Comparison of ENCODE assay signal across 31 cellular contexts in the genomic region with DNA sequence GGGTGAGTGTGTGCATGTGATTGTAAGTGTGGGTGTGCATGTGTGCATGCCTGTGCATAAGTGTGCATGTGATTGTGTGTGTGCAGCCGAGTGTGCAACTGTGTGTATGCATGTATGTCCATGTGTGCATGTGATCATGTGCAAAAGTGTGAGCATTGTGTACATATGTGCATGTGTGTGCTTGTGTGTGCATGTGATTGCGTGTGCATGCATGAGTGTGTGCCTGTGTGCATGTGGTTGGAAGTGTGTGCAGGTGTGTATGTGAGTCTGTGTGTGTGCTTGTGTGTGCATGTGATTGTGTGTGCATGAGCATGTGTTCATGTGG. TPM values are rescaled to one million over a fixed set of nuclear protein-coding genes. Genes with fewer than 3 reads are reported as not detected.
DNase-seq lines count a peak whose midpoint lies in the region; ATAC-seq, FAIRE-seq and TF ChIP-seq lines count a peak whose summit lies in the region.
"Had no signal": no experiment of that assay in that cellular context is flagged by ENCODE, and none has a peak within 500 bp of the region (broad histone marks: within the 10 kb centered on the region; RNA-seq: fewer than 3 reads in every experiment).

No MANE protein-coding gene starts in this region.

- TF ChIP-seq POLR2A in GM12878 (IDR thresholded peaks at IDR 0.05; ENCODE audit: low read depth, low read length): no peak

- peaks cover 3% of the 10 kb centered on the region for H3K4me1 Mint-ChIP-seq in osteocyte (ENCODE audit: unreplicated experiment)
- H3K4me1 Mint-ChIP-seq: CD14-positive monocyte had no signal

- H3K27ac ChIP-seq in GM12878 (ENCODE audit: control insufficient read depth, insufficient read depth) (no peak overlapping the region), osteoblast (ENCODE audit: low read depth, low read length) (no peak overlapping the region)
- H3K27ac ChIP-seq: esophagus muscularis mucosa, foreskin keratinocyte, heart right ventricle, lower lobe of right lung, ovary had no signal

- H3K4me3 ChIP-seq in GM12878 (no peak overlapping the region), osteoblast (ENCODE audit: insufficient read depth, low read length) (no peak overlapping the region)
- H3K4me3 ChIP-seq: esophagus muscularis mucosa, heart right ventricle, lower lobe of right lung, MG63, ovary had no signal

- H2AFZ ChIP-seq in GM12878 (ENCODE audit: control insufficient read depth, low read depth, low read length): no peak overlapping the region
- H2AFZ ChIP-seq in osteoblast (ENCODE audit: low read length): no peak overlapping the region

- no peak for FAIRE-seq in GM12878 (lab: Jason Lieb, UNC)
- FAIRE-seq: astrocyte, small intestine had no signal

- H3K4me1 ChIP-seq in GM12878 (ENCODE audit: control insufficient read depth, insufficient read depth, low read length) (no peaks in the 10 kb centered on the region), osteoblast (ENCODE audit: insufficient read depth, low read length) (peaks cover 5% of the 10 kb centered on the region)
- H3K4me1 ChIP-seq: foreskin keratinocyte had no signal

- no peaks in the 10 kb centered on the region for H3K79me2 ChIP-seq in GM12878 (ENCODE audit: control insufficient read depth, insufficient read depth, low read length)
- no peaks in the 10 kb centered on the region for H3K79me2 ChIP-seq in osteoblast (ENCODE audit: insufficient read depth, low read length)

- intact Hi-C loops in GM12878 (cut with micrococcal nuclease; ENCODE audit: unreplicated experiment): no loop called here

- SMC1A ChIA-PET in GM12878 (lab: Charles Lee; ENCODE audit: uncharacterized antibody, unreplicated experiment): no interaction called here

- POLR2A ChIA-PET in GM12878 (lab: Charles Lee): no interaction called here

- peaks cover 2% of the 10 kb centered on the region for H3K27me3 Mint-ChIP-seq in osteocyte (ENCODE audit: unreplicated experiment)

- TF ChIP-seq EP300 in GM12878 (IDR thresholded peaks at IDR 0.05; ENCODE audit: borderline replicate concordance in 1 of 2, control insufficient read depth in 1 of 2, low read depth in 2 of 2, low read length in 2 of 2): no peak

- TF ChIP-seq RAD21 in GM12878 (IDR thresholded peaks at IDR 0.05; ENCODE audit: insufficient read depth, low read depth, low read length): no peak

- H3K9me3 ChIP-seq in GM12878 (replicated peaks; ENCODE audit: control insufficient read depth, insufficient read depth, low read length) (no peaks in the 10 kb centered on the region), osteoblast (ENCODE audit: low read depth, low read length) (no peaks in the 10 kb centered on the region)
- H3K9me3 ChIP-seq: esophagus muscularis mucosa, heart right ventricle, lower lobe of right lung, MG63, ovary had no signal

- H3K9me3 Mint-ChIP-seq in osteocyte (ENCODE audit: unreplicated experiment): no peaks in the 10 kb centered on the region
- H3K9me3 Mint-ChIP-seq: activated T-cell treated with anti-CD3 and anti-CD28 coated beads, Interleukin-2, amount 50 U/mL, for 4 hours; natural killer cell; stimulated activated naive CD8-positive, alpha-beta T cell treated with anti-CD3 and anti-CD28 coated beads, Interleukin-15, amount 100 ng/mL, for 72 hours had no signal

- ATAC-seq in GM12878: no peak
- ATAC-seq: foreskin keratinocyte; heart right ventricle; lower lobe of right lung; stimulated activated naive CD8-positive, alpha-beta T cell treated with anti-CD3 and anti-CD28 coated beads, Interleukin-15, amount 100 ng/mL, for 72 hours had no signal

- CTCF ChIA-PET in GM12878 (lab: Yijun Ruan, JAX): interaction anchor here (1.0 to 1.1 kb wide), 3 partner anchors 106 to 125 kb away, joined by 3 to 4 read pairs (median 4); no protein-coding TSS in a partner anchor

- no peak overlapping the region for H3K4me2 ChIP-seq in GM12878 (ENCODE audit: control insufficient read depth, insufficient read depth)
- no peak overlapping the region for H3K4me2 ChIP-seq in osteoblast (ENCODE audit: insufficient read depth, low read length)

- no peak overlapping the region for H3K27ac Mint-ChIP-seq in osteocyte (ENCODE audit: unreplicated experiment)
- H3K27ac Mint-ChIP-seq: CD14-positive monocyte; natural killer cell; stimulated activated naive CD8-positive, alpha-beta T cell treated with anti-CD3 and anti-CD28 coated beads, Interleukin-15, amount 100 ng/mL, for 72 hours had no signal

- H3K36me3 Mint-ChIP-seq in osteocyte (ENCODE audit: unreplicated experiment): no peaks in the 10 kb centered on the region
- H3K36me3 Mint-ChIP-seq: natural killer cell had no signal

- no peak for TF ChIP-seq CTCF in GM12878 (IDR thresholded peaks at IDR 0.05 in 2 of 3, conservative IDR thresholded peaks at IDR 0.05 in 1 of 3; ENCODE audit: control insufficient read depth in 2 of 3, extremely low read depth in 1 of 3, insufficient read depth in 1 of 3, low read depth in 3 of 3, low read length in 3 of 3)
- no peak for TF ChIP-seq CTCF in osteoblast (IDR thresholded peaks at IDR 0.05; ENCODE audit: extremely low read depth, low read depth, low read length)
- no peak for TF ChIP-seq CTCF in osteocyte (IDR thresholded peaks at IDR 0.05)

- H3K9ac ChIP-seq in GM12878 (ENCODE audit: control insufficient read depth, insufficient read depth, low read length): no peak overlapping the region

- H3K36me3 ChIP-seq in GM12878 (ENCODE audit: control insufficient read depth in 2 of 2, insufficient read depth in 2 of 2, low read length in 1 of 2) (no peaks in the 10 kb centered on the region), osteoblast (ENCODE audit: insufficient read depth, low read length) (peaks cover 4% of the 10 kb centered on the region)
- H3K36me3 ChIP-seq: ovary had no signal

- in situ Hi-C loops in GM12878 (cut with MboI): no loop called here

- WGBS in GM12878 (ENCODE audit: insufficient coverage, insufficient replicate concordance, low lambda C conversion rate, missing lambda C conversion rate): 65% methylated on average over 2 of the region's 2 CpGs

- RAD21 ChIA-PET in GM12878 (lab: Charles Lee; ENCODE audit: unreplicated experiment): interaction anchor here (1.0 kb wide), 1 partner anchor 18 kb away, joined by 3 read pairs; a partner anchor contains a TSS

- H4K20me1 ChIP-seq in GM12878 (ENCODE audit: control insufficient read depth, insufficient read depth) (no peaks in the 10 kb centered on the region), osteoblast (ENCODE audit: insufficient read depth, low read length) (no peaks in the 10 kb centered on the region)

- no peak for DNase-seq in GM12878 (ENCODE audit: low read depth, low spot score)
- DNase-seq in osteoblast (ENCODE audit: insufficient read length, low spot score, missing footprints): peak; percentile 5
- DNase-seq in stimulated activated CD4-positive, alpha-beta T cell treated with anti-CD3 and anti-CD28 coated beads, Interleukin-2, amount 100 ng/mL, for 48 hours: no peak
- DNase-seq in osteocyte (ENCODE audit: extremely low spot score, unreplicated experiment): no peak
- DNase-seq: activated CD4-positive, alpha-beta T cell treated with anti-CD3 and anti-CD28 coated beads for 48 hours; activated gamma-delta T cell treated with Interleukin-2 at 50 U/mL for 16 hours; activated T-cell treated with anti-CD3 and anti-CD28 coated beads, Interleukin-2, amount 50 U/mL, for 4 hours; Calu3; caudate nucleus; DND-41; heart right ventricle; KG1; kidney glomerular epithelial cell; lower lobe of right lung; MG63; natural killer cell; NCI-H1417 treated with DMSO at 0.1 percent for 48 hours; NCI-H2081; NCI-H226; ovary; stimulated activated CD8-positive, alpha-beta memory T cell treated with anti-CD3 and anti-CD28 coated beads, Interleukin-4, amount 100 ng/mL, for 48 hours; stimulated activated naive CD8-positive, alpha-beta T cell treated with anti-CD3 and anti-CD28 coated beads, Interleukin-15, amount 100 ng/mL, for 72 hours had no signal

- BruUV-seq in GM12878 (replicated peaks; lab: Mats Ljungman, UMichigan): no TSS peak

- no peaks in the 10 kb centered on the region; a peak in 1 of 4 replicates for H3K27me3 ChIP-seq in GM12878 (replicated peaks in 1 of 2; ENCODE audit: control insufficient read depth in 2 of 2, insufficient read depth in 2 of 2, low read length in 1 of 2)
- no peaks in the 10 kb centered on the region for H3K27me3 ChIP-seq in osteoblast (ENCODE audit: insufficient read depth, low read length)
- H3K27me3 ChIP-seq: MG63, ovary had no signal

- H3K4me3 Mint-ChIP-seq in osteocyte (ENCODE audit: unreplicated experiment): no peak overlapping the region
- H3K4me3 Mint-ChIP-seq: activated T-cell treated with anti-CD3 and anti-CD28 coated beads, Interleukin-2, amount 50 U/mL, for 4 hours; natural killer cell; stimulated activated naive CD8-positive, alpha-beta T cell treated with anti-CD3 and anti-CD28 coated beads, Interleukin-15, amount 100 ng/mL, for 72 hours had no signal

RNA-seq across cellular contexts. Expression of a gene that starts 3.5 kb away (rescaled TPM):
- not detected in 2 replicates for total RNA-seq in GM12878 (2013; cell fraction: nucleolus; rRNA removed)
- total RNA-seq in GM12878 (2014; rRNA removed) (not detected in 2 replicates), GM12878 (2014; rRNA removed; fragmentation: Illumina TruSeq; extraction: Trizol) (not detected in 2 replicates), GM12878 (2021) (not detected in 2 replicates), osteoblast (4.0 and 6.5 TPM in 2 replicates), osteocyte (2.3 and 2.4 TPM in 2 replicates)
- polyA plus RNA-seq in GM12878 (2011; ENCODE audit: low read depth): not detected
- polyA plus RNA-seq in GM12878 (2011; rRNA removed) (0.04 TPM in 1 of 2 replicates, not detected in the other), GM12878 (2014; fragmentation: Illumina TruSeq; extraction: Trizol) (not detected in 2 replicates), GM12878 (2014; fragmentation: Nextera tagmentation; extraction: Ambion mirVana) (not detected), GM12878 (2014; rRNA removed) (not detected in 2 replicates), GM12878 (2016; fragmentation: Nextera tagmentation; extraction: Ambion mirVana) (under 1 TPM in 1 of 2 experiments, not detected in 1; 0.44 TPM)
- polyA plus RNA-seq in GM12878 (2011; cell fraction: cytosol; rRNA removed): 0.13 and 0.15 TPM in 2 replicates
- polyA plus RNA-seq in GM12878 (2011; cell fraction: nucleus; rRNA removed): 0.09 TPM in 1 of 2 replicates, not detected in the other
- polyA plus RNA-seq in GM12878 (2012): 0.28 and 0.37 TPM in 2 replicates
- not detected in 2 replicates for polyA minus RNA-seq in GM12878 (2011; rRNA and poly(A)+ RNA removed)
- polyA minus RNA-seq in GM12878 (2011; cell fraction: cytosol; rRNA and poly(A)+ RNA removed): not detected in 2 replicates
- not detected in 2 replicates for polyA minus RNA-seq in GM12878 (2011; cell fraction: nucleus; rRNA and poly(A)+ RNA removed)
- total RNA-seq: Calu3, mononuclear cell had no signal

RNA-seq across cellular contexts. Expression of a gene that starts 17.6 kb away (rescaled TPM):
- total RNA-seq in GM12878 (2013; cell fraction: nucleolus; rRNA removed): 26.9 and 33.4 TPM in 2 replicates
- total RNA-seq in GM12878 (2014; rRNA removed) (36.2 and 43.3 TPM in 2 replicates), GM12878 (2014; rRNA removed; fragmentation: Illumina TruSeq; extraction: Trizol) (16.9 and 18.0 TPM in 2 replicates), GM12878 (2021) (58.2 and 63.4 TPM in 2 replicates), osteoblast (11.5 and 11.9 TPM in 2 replicates), osteocyte (27.4 and 29.3 TPM in 2 replicates)
- 10.8 TPM for polyA plus RNA-seq in GM12878 (2011; ENCODE audit: low read depth)
- polyA plus RNA-seq in GM12878 (2011; rRNA removed) (11.8 and 25.3 TPM in 2 replicates), GM12878 (2014; fragmentation: Illumina TruSeq; extraction: Trizol) (11.9 and 20.9 TPM in 2 replicates), GM12878 (2014; fragmentation: Nextera tagmentation; extraction: Ambion mirVana) (under 1 TPM; 0.16 to 0.58 TPM), GM12878 (2014; rRNA removed) (50.1 and 55.7 TPM in 2 replicates), GM12878 (2016; fragmentation: Nextera tagmentation; extraction: Ambion mirVana) (10 to 100 TPM; 27.9 to 29.2 TPM)
- 27.7 and 41.9 TPM in 2 replicates for polyA plus RNA-seq in GM12878 (2011; cell fraction: cytosol; rRNA removed)
- 248 and 296 TPM in 2 replicates for polyA plus RNA-seq in GM12878 (2011; cell fraction: nucleus; rRNA removed)
- polyA plus RNA-seq in GM12878 (2012): 32.4 and 34.3 TPM in 2 replicates
- 32.3 TPM in 2 replicates for polyA minus RNA-seq in GM12878 (2011; rRNA and poly(A)+ RNA removed)
- polyA minus RNA-seq in GM12878 (2011; cell fraction: cytosol; rRNA and poly(A)+ RNA removed): 10.6 and 15.0 TPM in 2 replicates
- polyA minus RNA-seq in GM12878 (2011; cell fraction: nucleus; rRNA and poly(A)+ RNA removed): 33.1 and 49.4 TPM in 2 replicates

RNA-seq across cellular contexts. Expression of a gene that starts 28.7 kb away (rescaled TPM):
- total RNA-seq in GM12878 (2013; cell fraction: nucleolus; rRNA removed): 27.1 and 32.2 TPM in 2 replicates
- 13.2 and 17.3 TPM in 2 replicates for total RNA-seq in GM12878 (2014; rRNA removed)
- 9.0 and 10.2 TPM in 2 replicates for total RNA-seq in GM12878 (2014; rRNA removed; fragmentation: Illumina TruSeq; extraction: Trizol)
- total RNA-seq in GM12878 (2021): 32.7 and 36.1 TPM in 2 replicates
- 5.8 TPM for polyA plus RNA-seq in GM12878 (2011; ENCODE audit: low read depth)
- 7.4 and 11.9 TPM in 2 replicates for polyA plus RNA-seq in GM12878 (2011; rRNA removed)
- polyA plus RNA-seq in GM12878 (2011; cell fraction: cytosol; rRNA removed): 8.9 and 12.7 TPM in 2 replicates
- 55.0 and 65.9 TPM in 2 replicates for polyA plus RNA-seq in GM12878 (2011; cell fraction: nucleus; rRNA removed)
- polyA plus RNA-seq in GM12878 (2012): 16.1 and 18.9 TPM in 2 replicates
- polyA plus RNA-seq in GM12878 (2014; fragmentation: Illumina TruSeq; extraction: Trizol): 7.3 and 14.8 TPM in 2 replicates
- polyA plus RNA-seq in GM12878 (2014; fragmentation: Nextera tagmentation; extraction: Ambion mirVana): 1 to 10 TPM in 1 of 2 experiments, under 1 TPM in 1; 0.13 to 1.0 TPM
- polyA plus RNA-seq in GM12878 (2014; rRNA removed): 24.9 and 28.0 TPM in 2 replicates
- 10 to 100 TPM; 18.6 to 22.5 TPM for polyA plus RNA-seq in GM12878 (2016; fragmentation: Nextera tagmentation; extraction: Ambion mirVana)
- 10.2 and 16.0 TPM in 2 replicates for polyA minus RNA-seq in GM12878 (2011; rRNA and poly(A)+ RNA removed)
- 7.2 and 8.3 TPM in 2 replicates for polyA minus RNA-seq in GM12878 (2011; cell fraction: cytosol; rRNA and poly(A)+ RNA removed)
- 7.7 and 18.8 TPM in 2 replicates for polyA minus RNA-seq in GM12878 (2011; cell fraction: nucleus; rRNA and poly(A)+ RNA removed)
- 19.2 and 22.4 TPM in 2 replicates for total RNA-seq in osteoblast
- total RNA-seq in osteocyte: 44.3 and 51.3 TPM in 2 replicates

RNA-seq across cellular contexts. Expression of a gene that starts 28.8 kb away (rescaled TPM):
- total RNA-seq in GM12878 (2013; cell fraction: nucleolus; rRNA removed): 4.1 and 4.8 TPM in 2 replicates
- total RNA-seq in GM12878 (2014; rRNA removed) (0.33 and 1.4 TPM in 2 replicates), GM12878 (2014; rRNA removed; fragmentation: Illumina TruSeq; extraction: Trizol) (0.41 and 0.72 TPM in 2 replicates), GM12878 (2021) (0.72 and 1.9 TPM in 2 replicates), osteoblast (0.59 and 0.72 TPM in 2 replicates), osteocyte (3.7 and 4.1 TPM in 2 replicates)
- 0.79 TPM for polyA plus RNA-seq in GM12878 (2011; ENCODE audit: low read depth)
- polyA plus RNA-seq in GM12878 (2011; rRNA removed) (1.6 and 2.2 TPM in 2 replicates), GM12878 (2014; fragmentation: Illumina TruSeq; extraction: Trizol) (0.47 and 0.67 TPM in 2 replicates), GM12878 (2014; fragmentation: Nextera tagmentation; extraction: Ambion mirVana) (under 1 TPM in 1 of 2 experiments, not detected in 1; 0.07 TPM), GM12878 (2014; rRNA removed) (1.0 and 1.9 TPM in 2 replicates), GM12878 (2016; fragmentation: Nextera tagmentation; extraction: Ambion mirVana) (1 to 10 TPM in 1 of 2 experiments, under 1 TPM in 1; 0.28 to 1.1 TPM)
- 3.9 and 4.8 TPM in 2 replicates for polyA plus RNA-seq in GM12878 (2011; cell fraction: cytosol; rRNA removed)
- polyA plus RNA-seq in GM12878 (2011; cell fraction: nucleus; rRNA removed): 13.6 and 16.7 TPM in 2 replicates
- polyA plus RNA-seq in GM12878 (2012): 0.43 and 0.52 TPM in 2 replicates
- polyA minus RNA-seq in GM12878 (2011; rRNA and poly(A)+ RNA removed): 0.95 and 2.1 TPM in 2 replicates
- polyA minus RNA-seq in GM12878 (2011; cell fraction: cytosol; rRNA and poly(A)+ RNA removed): 0.80 and 2.9 TPM in 2 replicates
- polyA minus RNA-seq in GM12878 (2011; cell fraction: nucleus; rRNA and poly(A)+ RNA removed): 1.7 and 5.8 TPM in 2 replicates

RNA-seq across cellular contexts. Expression of a gene that starts 57.8 kb away (rescaled TPM):
- 3.9 and 5.7 TPM in 2 replicates for total RNA-seq in GM12878 (2013; cell fraction: nucleolus; rRNA removed)
- 0.54 and 1.5 TPM in 2 replicates for total RNA-seq in GM12878 (2014; rRNA removed)
- total RNA-seq in GM12878 (2014; rRNA removed; fragmentation: Illumina TruSeq; extraction: Trizol): 1.5 and 1.6 TPM in 2 replicates
- total RNA-seq in GM12878 (2021): 1.5 and 1.7 TPM in 2 replicates
- not detected for polyA plus RNA-seq in GM12878 (2011; ENCODE audit: low read depth)
- polyA plus RNA-seq in GM12878 (2011; rRNA removed): 0.24 and 0.69 TPM in 2 replicates
- polyA plus RNA-seq in GM12878 (2011; cell fraction: cytosol; rRNA removed): 1.4 and 1.5 TPM in 2 replicates
- polyA plus RNA-seq in GM12878 (2011; cell fraction: nucleus; rRNA removed): 2.5 and 2.7 TPM in 2 replicates
- polyA plus RNA-seq in GM12878 (2012): 0.94 and 1.0 TPM in 2 replicates
- polyA plus RNA-seq in GM12878 (2014; fragmentation: Illumina TruSeq; extraction: Trizol): 1.00 TPM in 1 of 2 replicates, not detected in the other
- under 1 TPM; 0.31 to 0.80 TPM for polyA plus RNA-seq in GM12878 (2014; fragmentation: Nextera tagmentation; extraction: Ambion mirVana)
- 0.81 and 2.3 TPM in 2 replicates for polyA plus RNA-seq in GM12878 (2014; rRNA removed)
- polyA plus RNA-seq in GM12878 (2016; fragmentation: Nextera tagmentation; extraction: Ambion mirVana): under 1 TPM; 0.53 to 0.62 TPM
- 0.82 TPM in 1 of 2 replicates, not detected in the other for polyA minus RNA-seq in GM12878 (2011; rRNA and poly(A)+ RNA removed)
- not detected in 2 replicates for polyA minus RNA-seq in GM12878 (2011; cell fraction: cytosol; rRNA and poly(A)+ RNA removed)
- polyA minus RNA-seq in GM12878 (2011; cell fraction: nucleus; rRNA and poly(A)+ RNA removed): 1.6 TPM in 1 of 2 replicates, not detected in the other
- 0.59 TPM in 1 of 2 replicates, not detected in the other for total RNA-seq in osteoblast
- total RNA-seq in osteocyte: 1.1 and 3.5 TPM in 2 replicates
- total RNA-seq: esophagus muscularis mucosa, H7, HT1080, mononuclear cell, renal cortical epithelial cell had no signal
- polyA plus RNA-seq: CD14-positive monocyte had no signal
